Comparison of ENCODE assay signal across 9 cellular contexts in genomic region chr10:92218569-92218968, GRCh38.
"Had no signal": no experiment of that assay in that cellular context is flagged by ENCODE, and none has a peak within 500 bp of the region (broad histone marks: within the 10 kb centered on the region; RNA-seq: fewer than 3 reads in every experiment).

No MANE protein-coding gene starts in this region.

- H3K4me3 ChIP-seq: GM23248, K562 had no signal

- H3K27ac Mint-ChIP-seq: H9 had no signal

- H3K4me3 Mint-ChIP-seq: H9 had no signal

- DNase-seq: GM23248, H9, HCEC 1CT, IMR-90, KG1 had no signal

- H3K27ac ChIP-seq: GM23248 had no signal

- H2AFZ ChIP-seq: GM23248 had no signal

- H3K9me3 Mint-ChIP-seq: H9 had no signal

- FAIRE-seq: H1, H54, HTR-8/SVneo, K562 had no signal

- ATAC-seq: K562 had no signal
